In the genomic region with DNA sequence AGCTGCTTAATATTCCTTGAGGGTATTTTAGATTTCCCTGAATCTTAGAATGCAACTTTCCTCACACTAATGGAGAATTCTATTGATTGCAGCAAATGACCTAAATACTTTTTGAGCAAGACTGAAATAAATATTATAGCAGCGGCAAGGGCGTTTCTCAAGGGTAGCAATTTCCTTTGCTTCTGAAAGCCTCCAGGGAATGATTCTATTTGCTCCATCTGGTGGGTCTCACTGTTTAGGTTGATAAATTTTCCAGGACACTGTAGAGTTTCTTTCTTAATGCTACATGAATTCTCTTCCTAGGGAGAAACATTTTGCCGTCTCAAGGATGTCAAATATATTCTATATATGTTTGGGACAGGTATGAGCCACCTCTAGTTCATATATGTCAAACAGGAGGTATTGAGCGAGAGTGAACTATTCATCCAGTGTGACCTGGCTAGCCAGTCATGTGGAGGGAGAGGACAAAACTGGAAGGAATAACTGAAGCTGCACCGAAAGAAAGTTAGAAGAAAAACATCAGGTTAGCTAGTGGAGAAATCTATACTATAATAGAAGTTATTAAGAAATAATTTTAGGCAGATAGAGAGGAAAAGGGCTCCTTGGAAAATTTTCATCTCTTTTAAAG, we compare ENCODE assay signal across 22 cellular contexts.
"Had no signal": no experiment of that assay in that cellular context is flagged by ENCODE, and none has a peak within 500 bp of the region (broad histone marks: within the 10 kb centered on the region; RNA-seq: fewer than 3 reads in every experiment).

No MANE protein-coding gene starts in this region.

- H3K4me1 ChIP-seq: SJSA1 had no signal

- H3K4me3 ChIP-seq: SJSA1, SK-N-MC had no signal

- H3K36me3 ChIP-seq: SJSA1 had no signal

- H3K9ac ChIP-seq: KMS-11 had no signal

- H3K9me3 ChIP-seq: SJSA1 had no signal

- H3K27ac ChIP-seq: KMS-11, SJSA1, SK-N-MC had no signal

- FAIRE-seq: HepG2, RCC 7860 had no signal

- DNase-seq: IMR-90, Kasumi-1, MM.1S, NCI-H1048, NCI-H1417 treated with DMSO at 0.1 percent for 48 hours, NCI-H1694 treated with DMSO at 0.1 percent for 48 hours, NCI-H1930, NCI-H2081, NCI-H2107, NCI-H226, NCI-H446, NCI-H510A, NCI-H524 treated with DMSO at 0.1 percent for 48 hours, NCI-H82, Right ventricle myocardium superior, SIG-M5, T-helper 2 cell had no signal

- ATAC-seq: HepG2 had no signal

- H3K4me2 ChIP-seq: KMS-11 had no signal
